ENCODE assay signal across 19 cellular contexts in genomic region chr1:59404725-59405124, GRCh38.
"Had no signal": no experiment of that assay in that cellular context is flagged by ENCODE, and none has a peak within 500 bp of the region (broad histone marks: within the 10 kb centered on the region; RNA-seq: fewer than 3 reads in every experiment).

No MANE protein-coding gene starts in this region.

- H3K27ac ChIP-seq: body of pancreas, epithelial cell of prostate, right atrium auricular region, tibial nerve had no signal

- H3K36me3 ChIP-seq: right atrium auricular region, tibial nerve had no signal

- H3K4me3 ChIP-seq: body of pancreas, lung, right atrium auricular region, tibial nerve had no signal

- H3K4me3 Mint-ChIP-seq: activated B cell treated with CpG ODN at 0.5 μM for 24 hours; activated CD8-positive, alpha-beta T cell treated with anti-CD3 and anti-CD28 coated beads for 36 hours; activated T-helper 17 cell treated with anti-CD3 and anti-CD28 coated beads, Interleukin-2, amount 50 U/mL, for 72 hours; endodermal cell; stimulated activated naive CD8-positive, alpha-beta T cell treated with anti-CD3 and anti-CD28 coated beads, Interleukin-15, Interleukin-2, amounts not matched to agents 100 ng/mL and 50 ng/mL, for 24 hours had no signal

- H3K4me1 Mint-ChIP-seq: activated T-helper 17 cell treated with anti-CD3 and anti-CD28 coated beads, Interleukin-2, amount 50 U/mL, for 72 hours had no signal

- H3K4me1 ChIP-seq: body of pancreas had no signal

- H3K9me3 ChIP-seq: body of pancreas, right atrium auricular region, tibial nerve had no signal

- H3K27me3 Mint-ChIP-seq: activated B cell treated with CpG ODN at 0.5 μM for 24 hours; activated CD8-positive, alpha-beta T cell treated with anti-CD3 and anti-CD28 coated beads for 36 hours; activated T-helper 17 cell treated with anti-CD3 and anti-CD28 coated beads, Interleukin-2, amount 50 U/mL, for 72 hours; progenitor cell of endocrine pancreas; stimulated activated naive CD8-positive, alpha-beta T cell treated with anti-CD3 and anti-CD28 coated beads, Interleukin-15, Interleukin-2, amounts not matched to agents 100 ng/mL and 50 ng/mL, for 24 hours had no signal

- FAIRE-seq: keratinocyte had no signal

- H3K27ac Mint-ChIP-seq: activated B cell treated with CpG ODN at 0.5 μM for 24 hours; activated CD8-positive, alpha-beta T cell treated with anti-CD3 and anti-CD28 coated beads for 36 hours; activated T-helper 17 cell treated with anti-CD3 and anti-CD28 coated beads, Interleukin-2, amount 50 U/mL, for 72 hours; endodermal cell; progenitor cell of endocrine pancreas; stimulated activated naive CD8-positive, alpha-beta T cell treated with anti-CD3 and anti-CD28 coated beads, Interleukin-15, Interleukin-2, amounts not matched to agents 100 ng/mL and 50 ng/mL, for 24 hours had no signal

- ATAC-seq: activated CD8-positive, alpha-beta T cell treated with anti-CD3 and anti-CD28 coated beads for 36 hours; activated T-helper 17 cell treated with anti-CD3 and anti-CD28 coated beads, Interleukin-2, amount 50 U/mL, for 72 hours; body of pancreas had no signal

- H3K27me3 ChIP-seq: body of pancreas, right atrium auricular region, tibial nerve had no signal

- H3K9me3 Mint-ChIP-seq: activated B cell treated with CpG ODN at 0.5 μM for 24 hours; activated CD8-positive, alpha-beta T cell treated with anti-CD3 and anti-CD28 coated beads for 36 hours; activated T-helper 17 cell treated with anti-CD3 and anti-CD28 coated beads, Interleukin-2, amount 50 U/mL, for 72 hours; stimulated activated naive CD8-positive, alpha-beta T cell treated with anti-CD3 and anti-CD28 coated beads, Interleukin-15, Interleukin-2, amounts not matched to agents 100 ng/mL and 50 ng/mL, for 24 hours had no signal

- DNase-seq: activated B cell treated with CpG ODN at 0.5 μM for 24 hours; activated CD4-positive, alpha-beta T cell treated with anti-CD3 and anti-CD28 coated beads for 48 hours; activated CD8-positive, alpha-beta T cell treated with anti-CD3 and anti-CD28 coated beads for 36 hours; activated naive CD4-positive, alpha-beta T cell treated with Interleukin-2 at 50 U/mL for 16 hours; activated T-cell treated with anti-CD3 and anti-CD28 coated beads, Interleukin-2, amount 50 U/mL, for 1 hour; body of pancreas; caudate nucleus; endodermal cell; foreskin melanocyte; head of caudate nucleus; stimulated activated CD4-positive, alpha-beta T cell treated with anti-CD3 and anti-CD28 coated beads, Interleukin-2, amount 100 ng/mL, for 24 hours had no signal
